Comparison of ENCODE assay signal across 31 cellular contexts in genomic region chr17:61625564-61625963, GRCh38. TPM values are rescaled to one million over a fixed set of nuclear protein-coding genes. Genes with fewer than 3 reads are reported as not detected.
"Had no signal": no experiment of that assay in that cellular context is flagged by ENCODE, and none has a peak within 500 bp of the region (broad histone marks: within the 10 kb centered on the region; RNA-seq: fewer than 3 reads in every experiment).

No MANE protein-coding gene starts in this region.

- H3K36me3 ChIP-seq: stomach, suprapubic skin, thoracic aorta, thyroid gland, tibial artery, tibial nerve, transverse colon, upper lobe of left lung, upper lobe of right lung, uterus, vagina had no signal

- H3K9me3 ChIP-seq: suprapubic skin, testis, thoracic aorta, thyroid gland, transverse colon, upper lobe of left lung, upper lobe of right lung, uterus, vagina had no signal

- H3K27me3 ChIP-seq: testis, thyroid gland, tibial artery, tibial nerve, upper lobe of left lung, upper lobe of right lung, uterus, vagina had no signal

- H3K4me3 ChIP-seq: stomach, suprapubic skin, testis, thoracic aorta, thyroid gland, tibial artery, tibial nerve, transverse colon, upper lobe of left lung, upper lobe of right lung, uterus, vagina had no signal

- H3K4me1 ChIP-seq: stomach, suprapubic skin, testis, thyroid gland, tibial artery, tibial nerve, transverse colon, upper lobe of left lung, upper lobe of right lung, uterus, vagina had no signal

- ATAC-seq: stimulated activated effector memory CD8-positive, alpha-beta T cell treated with anti-CD3 and anti-CD28 coated beads, Interleukin-12 subunit alpha, Interleukin-12 subunit beta, amount 100 ng/mL, for 72 hours; stimulated activated memory B cell treated with anti-CD40 and anti-IgM and Interleukin-4, amounts not matched to agents 10 μg/mL and 1 μg/mL and 100 μg/mL, for 72 hours; stimulated activated naive B cell treated with anti-CD40 and anti-IgM and Interleukin-4, amounts not matched to agents 10 μg/mL and 1 μg/mL and 100 μg/mL, for 72 hours; stimulated activated naive CD8-positive, alpha-beta T cell treated with anti-CD3 and anti-CD28 coated beads, Interleukin-15, amount 100 ng/mL, for 72 hours; stimulated activated naive CD8-positive, alpha-beta T cell treated with anti-CD3 and anti-CD28 coated beads, Interleukin-15, Interleukin-2, amounts not matched to agents 100 U/mL and 50 U/mL, for 24 hours; upper lobe of right lung had no signal

- DNase-seq: stimulated activated CD4-positive, alpha-beta T cell treated with anti-CD3 and anti-CD28 coated beads, Interleukin-2, amount 100 ng/mL, for 48 hours; stimulated activated CD4-positive, alpha-beta T cell treated with anti-CD3 and anti-CD28 coated beads, Interleukin-4, amount 100 ng/mL, for 1 hour; stimulated activated CD4-positive, alpha-beta T cell treated with anti-CD3 and anti-CD28 coated beads, Interleukin-4, amount 100 ng/mL, for 24 hours; stimulated activated CD4-positive, alpha-beta T cell treated with anti-CD3 and anti-CD28 coated beads, Interleukin-4, amount 100 ng/mL, for 4 hours; stimulated activated CD8-positive, alpha-beta memory T cell treated with anti-CD3 and anti-CD28 coated beads, Interleukin-4, amount 100 ng/mL, for 48 hours; stimulated activated naive B cell treated with anti-CD40 and anti-IgM and Interleukin-4, amounts not matched to agents 10 μg/mL and 1 μg/mL and 100 μg/mL, for 72 hours; stimulated activated naive CD4-positive, alpha-beta T cell; stimulated activated naive CD4-positive, alpha-beta T cell treated with Interleukin-2 at 50 U/mL for 16 hours; stimulated activated naive CD8-positive, alpha-beta T cell treated with anti-CD3 and anti-CD28 coated beads, Interleukin-15, amount 100 ng/mL, for 72 hours; stimulated activated naive CD8-positive, alpha-beta T cell treated with anti-CD3 and anti-CD28 coated beads, Interleukin-15, Interleukin-2, amounts not matched to agents 100 U/mL and 50 U/mL, for 24 hours; stomach; substantia nigra; testis; thyroid gland; tibial artery; transverse colon; trophoblast cell; upper lobe of left lung; upper lobe of right lung; uterus had no signal

- H3K27ac ChIP-seq: stomach, suprapubic skin, testis, thoracic aorta, thyroid gland, tibial artery, tibial nerve, transverse colon, upper lobe of left lung, upper lobe of right lung, uterus, vagina had no signal

- FAIRE-seq: urothelium cell line had no signal

RNA-seq across cellular contexts. Expression of gene NACA2, which starts 34.5 kb away (rescaled TPM):
- total RNA-seq: stomach, subcutaneous adipose tissue, suprapubic skin, temporal lobe, thoracic aorta, thyroid gland, tibial nerve, transverse colon, upper lobe of left lung, upper lobe of right lung, ureter, urinary bladder, uterus, vagina had no signal
- polyA plus RNA-seq: urinary bladder had no signal
